In the genomic region with DNA sequence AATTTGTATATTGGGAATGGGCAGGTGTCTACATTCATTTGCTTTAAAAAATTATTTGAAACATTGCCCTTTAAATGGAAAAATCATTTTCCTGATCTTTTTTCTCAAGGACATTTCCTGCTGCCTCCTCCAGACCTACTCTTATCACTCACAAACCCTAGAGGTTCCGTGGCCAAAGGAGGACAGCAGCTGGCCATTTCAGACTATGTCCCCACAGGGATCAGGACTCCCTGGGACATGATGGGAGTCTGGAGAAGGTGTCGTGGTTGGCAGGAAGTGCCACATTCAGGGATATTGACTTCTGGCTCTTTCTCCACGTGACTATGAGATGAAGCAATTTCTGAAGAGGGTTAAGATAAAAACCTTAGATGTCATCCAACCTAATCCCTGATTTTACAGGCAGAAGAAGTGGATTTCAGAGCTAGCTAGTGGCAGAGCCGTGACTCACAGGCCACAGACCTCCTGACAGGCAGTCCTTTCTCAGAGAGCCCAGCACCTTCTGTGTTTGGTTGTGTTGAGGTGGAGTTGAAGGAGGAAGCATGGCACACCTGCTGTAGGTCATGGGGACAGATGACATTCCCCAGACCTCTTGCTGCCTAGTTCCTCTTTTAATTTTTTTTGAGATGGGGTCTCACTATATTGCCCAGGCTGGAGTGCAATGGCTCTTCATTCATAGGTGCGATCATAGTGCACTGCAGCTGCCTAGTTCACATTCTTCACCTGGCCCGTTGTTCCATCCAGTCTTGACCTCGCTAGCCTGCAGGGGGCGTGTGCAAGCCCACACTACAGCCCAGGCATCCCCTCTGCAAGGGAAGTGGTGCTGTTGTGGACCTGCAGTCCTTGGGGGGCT, we compare ENCODE assay signal across 3 cellular contexts.
TF ChIP-seq lines count a peak whose summit lies in the region.

No MANE protein-coding gene starts in this region.

TF ChIP-seq in HEK293T, 16 proteins besides CTCF, POLR2A, EP300 and RAD21:
- no peak for TF ChIP-seq ZNF384 (IDR thresholded peaks at IDR 0.05)
- TF ChIP-seq HDGF (IDR thresholded peaks at IDR 0.05; ENCODE audit: borderline replicate concordance), result no peak
- no peak for TF ChIP-seq FOXK2 (IDR thresholded peaks at IDR 0.05)
- no peak for TF ChIP-seq L3MBTL2 (conservative IDR thresholded peaks at IDR 0.05)
- TF ChIP-seq TARDBP (IDR thresholded peaks at IDR 0.05), result no peak
- no peak for TF ChIP-seq ELF4 (IDR thresholded peaks at IDR 0.05)
- TF ChIP-seq FOXM1 (IDR thresholded peaks at IDR 0.05; ENCODE audit: borderline replicate concordance), result no peak
- TF ChIP-seq SP1 (IDR thresholded peaks at IDR 0.05), result no peak
- TF ChIP-seq FOXA1 (IDR thresholded peaks at IDR 0.05), result no peak
- no peak for TF ChIP-seq SUZ12 (IDR thresholded peaks at IDR 0.05)
- TF ChIP-seq, protein P1, sequence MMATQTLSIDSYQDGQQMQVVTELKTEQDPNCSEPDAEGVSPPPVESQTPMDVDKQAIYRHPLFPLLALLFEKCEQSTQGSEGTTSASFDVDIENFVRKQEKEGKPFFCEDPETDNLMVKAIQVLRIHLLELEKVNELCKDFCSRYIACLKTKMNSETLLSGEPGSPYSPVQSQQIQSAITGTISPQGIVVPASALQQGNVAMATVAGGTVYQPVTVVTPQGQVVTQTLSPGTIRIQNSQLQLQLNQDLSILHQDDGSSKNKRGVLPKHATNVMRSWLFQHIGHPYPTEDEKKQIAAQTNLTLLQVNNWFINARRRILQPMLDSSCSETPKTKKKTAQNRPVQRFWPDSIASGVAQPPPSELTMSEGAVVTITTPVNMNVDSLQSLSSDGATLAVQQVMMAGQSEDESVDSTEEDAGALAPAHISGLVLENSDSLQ (IDR thresholded peaks at IDR 0.05), result no peak
- TF ChIP-seq NFRKB (IDR thresholded peaks at IDR 0.05), result no peak
- no peak for TF ChIP-seq ARNT (IDR thresholded peaks at IDR 0.05)
- no peak for TF ChIP-seq BHLHE40 (IDR thresholded peaks at IDR 0.05; ENCODE audit: borderline replicate concordance)
- TF ChIP-seq LEF1 (IDR thresholded peaks at IDR 0.05; ENCODE audit: borderline replicate concordance), result no peak

TF ChIP-seq in WTC11, 78 proteins besides CTCF, POLR2A, EP300 and RAD21:
- TF ChIP-seq JAZF1 (CRISPR knock-in tag; IDR thresholded peaks at IDR 0.05), result no peak
- no peak for TF ChIP-seq ZNF232 (CRISPR knock-in tag; IDR thresholded peaks at IDR 0.05)
- TF ChIP-seq ETV6 (CRISPR knock-in tag; IDR thresholded peaks at IDR 0.05), result no peak
- no peak for TF ChIP-seq RELA (CRISPR knock-in tag; IDR thresholded peaks at IDR 0.05; ENCODE audit: borderline replicate concordance)
- peak; percentile 99 for TF ChIP-seq ZNF121 (CRISPR knock-in tag; IDR thresholded peaks at IDR 0.05)
- peak; percentile 62; the same call in 1 of the 2 replicates for TF ChIP-seq GTF2I (CRISPR knock-in tag; conservative IDR thresholded peaks at IDR 0.05)

TF ChIP-seq in HepG2, 621 proteins besides CTCF, POLR2A, EP300 and RAD21:
- no peak for TF ChIP-seq KDM5B (CRISPR knock-in tag; IDR thresholded peaks at IDR 0.05; ENCODE audit: borderline replicate concordance)
- peak; percentile 44 for TF ChIP-seq XRCC5 (optimal IDR thresholded peaks at IDR 0.05; ENCODE audit: low read length)
- TF ChIP-seq STAG1 (CRISPR knock-in tag; IDR thresholded peaks at IDR 0.05), result 0 out of 2 replicates have a peak, but pooled peaks have one; percentile 15
- peak; percentile 88 for TF ChIP-seq ZNF121 (CRISPR knock-in tag; IDR thresholded peaks at IDR 0.05)
